In the genomic region with DNA sequence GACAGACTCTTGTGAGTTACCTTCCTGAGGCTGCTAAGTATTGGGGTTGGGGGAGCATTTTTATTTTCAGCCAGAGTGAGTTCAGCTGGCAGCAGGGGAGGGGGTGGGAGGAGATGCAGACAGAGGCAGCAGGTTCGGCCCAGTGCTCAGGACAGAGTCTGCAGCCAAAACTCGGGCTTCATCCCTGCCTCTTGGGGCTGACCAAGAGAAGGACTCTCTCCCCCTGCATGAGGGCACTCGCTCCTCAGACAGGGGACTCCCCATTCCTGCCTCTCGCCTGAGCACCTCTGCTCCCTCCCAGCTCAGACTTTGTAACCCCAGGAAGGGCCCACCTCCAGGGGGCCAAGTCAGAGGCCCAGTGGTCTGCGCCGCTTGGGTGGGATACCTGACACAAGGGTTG, we compare ENCODE assay signal across 14 cellular contexts. TPM values are rescaled to one million over a fixed set of nuclear protein-coding genes. Genes with fewer than 3 reads are reported as not detected.
A peak's percentile ranks its signal among the peaks of the same experiment; 100 is the strongest.
DNase-seq lines count a peak whose midpoint lies in the region; ATAC-seq, FAIRE-seq and TF ChIP-seq lines count a peak whose summit lies in the region.
"Had no signal": no experiment of that assay in that cellular context is flagged by ENCODE, and none has a peak within 500 bp of the region (broad histone marks: within the 10 kb centered on the region; RNA-seq: fewer than 3 reads in every experiment).

No MANE protein-coding gene starts in this region.

- H3K27me3 ChIP-seq in SK-N-SH (ENCODE audit: insufficient read depth) (no peaks in the 10 kb centered on the region), Loucy (ENCODE audit: insufficient read depth, low read length, poor library complexity, severe bottlenecking) (no peaks in the 10 kb centered on the region), endodermal cell (ENCODE audit: control insufficient read depth, insufficient read depth, low read length, poor library complexity, severe bottlenecking) (peaks cover 6% of the 10 kb centered on the region), skeletal muscle tissue (ENCODE audit: control insufficient read depth in 3 of 3, insufficient read depth in 3 of 3, low read length in 3 of 3) (no peaks in the 10 kb centered on the region)

- TF ChIP-seq RAD21 in SK-N-SH (IDR thresholded peaks at IDR 0.05; ENCODE audit: low read length), result no peak

- POLR2A ChIA-PET in SK-N-SH (lab: Yijun Ruan, JAX), result no interaction called here

- H3K27me3 Mint-ChIP-seq in endodermal cell (ENCODE audit: insufficient read depth), result peaks cover 30% of the 10 kb centered on the region

- H3K9me3 ChIP-seq in SK-N-SH, result no peaks in the 10 kb centered on the region
- no peaks in the 10 kb centered on the region for H3K9me3 ChIP-seq in Loucy (ENCODE audit: insufficient read depth, low read depth, low read length)
- no peaks in the 10 kb centered on the region for H3K9me3 ChIP-seq in endodermal cell (ENCODE audit: control insufficient read depth, low read length)
- no peaks in the 10 kb centered on the region for H3K9me3 ChIP-seq in skeletal muscle tissue (ENCODE audit: control insufficient read depth in 3 of 3, low read length in 3 of 3)

- peaks cover 0 to 6% of the 10 kb centered on the region in 2 experiments for H3K36me3 ChIP-seq in SK-N-SH (replicated peaks in 1 of 2; ENCODE audit: control insufficient read depth in 1 of 2, insufficient read depth in 2 of 2, low read length in 1 of 2)
- no peaks in the 10 kb centered on the region for H3K36me3 ChIP-seq in Loucy (ENCODE audit: insufficient read depth, low read length)
- H3K36me3 ChIP-seq in endodermal cell (ENCODE audit: control insufficient read depth, insufficient read depth, low read length), result no peaks in the 10 kb centered on the region
- peaks cover 0 to 6% (median 2%) of the 10 kb centered on the region in 3 donors for H3K36me3 ChIP-seq in skeletal muscle tissue (ENCODE audit: control insufficient read depth in 3 of 3, insufficient read depth in 3 of 3, low read length in 3 of 3)

- H4K20me1 ChIP-seq in SK-N-SH (ENCODE audit: insufficient read depth) (peaks cover 32% of the 10 kb centered on the region), Loucy (ENCODE audit: insufficient read depth, low read length, poor library complexity, severe bottlenecking) (peaks cover 38% of the 10 kb centered on the region)

- H3K9ac ChIP-seq in SK-N-SH, result no peak overlapping the region
- peak overlapping the region; percentile 69 for H3K9ac ChIP-seq in Loucy (ENCODE audit: low read depth, low read length, poor library complexity, severe bottlenecking)
- no peak overlapping the region for H3K9ac ChIP-seq in endodermal cell (ENCODE audit: extremely low read depth, low read length, poor library complexity, severe bottlenecking)
- H3K9ac ChIP-seq in skeletal muscle tissue (ENCODE audit: low read depth in 1 of 3, low read length in 3 of 3), result peak overlapping the region in 2 of 3 donors; percentile 73 to 85
- H3K9ac ChIP-seq: parathyroid adenoma had no signal

- no peaks in the 10 kb centered on the region for H3K9me2 ChIP-seq in SK-N-SH
- no peaks in the 10 kb centered on the region for H3K9me2 ChIP-seq in Loucy (replicated peaks; ENCODE audit: low read depth, low read length)

- H3K36me3 Mint-ChIP-seq in endodermal cell (ENCODE audit: low read depth), result peaks cover 2% of the 10 kb centered on the region

- H3K4me1 ChIP-seq in SK-N-SH (ENCODE audit: control insufficient read depth in 1 of 2, insufficient read depth in 2 of 2, low read depth in 1 of 2, low read length in 1 of 2) (peaks cover 11 to 54% of the 10 kb centered on the region in 2 experiments; a peak in 3 of 4 replicates), Loucy (ENCODE audit: insufficient read depth, low read length, poor library complexity, severe bottlenecking) (peaks cover 58% of the 10 kb centered on the region), endodermal cell (ENCODE audit: control insufficient read depth, insufficient read depth, low read length) (peaks cover 21% of the 10 kb centered on the region), skeletal muscle tissue (ENCODE audit: control insufficient read depth in 3 of 3, insufficient read depth in 3 of 3, low read length in 3 of 3) (peaks cover 49 to 74% (median 68%) of the 10 kb centered on the region in 3 donors)

- H3F3A ChIP-seq in SK-N-SH (replicated peaks; ENCODE audit: insufficient read depth), result peaks cover 19% of the 10 kb centered on the region
- H3F3A ChIP-seq in Loucy (ENCODE audit: low read depth), result peaks cover 13% of the 10 kb centered on the region

- no peak overlapping the region for H3K4me3 ChIP-seq in SK-N-SH (ENCODE audit: low read depth in 2 of 2, low read length in 1 of 2)
- peak overlapping the region; percentile 74 for H3K4me3 ChIP-seq in Loucy (ENCODE audit: low read length, poor library complexity, severe bottlenecking)
- H3K4me3 ChIP-seq in endodermal cell (ENCODE audit: low read length), result peak overlapping the region; percentile 67
- no peak overlapping the region for H3K4me3 ChIP-seq in skeletal muscle tissue (ENCODE audit: low read length in 3 of 3)

- H2AFZ ChIP-seq in SK-N-SH (ENCODE audit: low read depth) (no peak overlapping the region), Loucy (ENCODE audit: low read length) (no peak overlapping the region)

- TF ChIP-seq CTCF in SK-N-SH (IDR thresholded peaks at IDR 0.05), result no peak
- TF ChIP-seq CTCF in Loucy (conservative IDR thresholded peaks at IDR 0.05; ENCODE audit: low read length), result no peak
- TF ChIP-seq CTCF in endodermal cell (conservative IDR thresholded peaks at IDR 0.05), result no peak

- no peak for FAIRE-seq in GM19239 (lab: Jason Lieb, UNC)
- FAIRE-seq: G401.6 had no signal

- H3K9me3 Mint-ChIP-seq in endodermal cell, result no peaks in the 10 kb centered on the region

- ATAC-seq in SK-N-SH treated with all-trans-retinoic acid at 6 μM for 48 hours, result no peak

- H3K4me2 ChIP-seq in SK-N-SH (peak overlapping the region; percentile 95; the same call in 1 of the 2 replicates), Loucy (ENCODE audit: low read depth, low read length, poor library complexity, severe bottlenecking) (peak overlapping the region; percentile 75)

- peak overlapping the region; percentile 65 for H3K4me3 Mint-ChIP-seq in endodermal cell

- DNase-seq in SK-N-SH, result no peak
- DNase-seq in endodermal cell, result no peak
- no peak for DNase-seq in GM19239 (ENCODE audit: insufficient read length, low spot score)
- DNase-seq in NCI-H2081 treated with DMSO at 0.1 percent for 48 hours (lab: John Stamatoyannopoulos, UW), result no peak
- DNase-seq in iPS-NIHi7 (ENCODE audit: extremely low spot score), result no peak
- DNase-seq: activated effector memory CD4-positive, alpha-beta T cell treated with anti-CD3 and anti-CD28 coated beads, Interleukin-2, amount 50 U/mL, for 16 hours; NCI-H1105; NK-92 treated with Interleukin-12 subunit alpha and Interleukin-12 subunit beta, amount 100 ng/mL, for 24 hours; T1000 had no signal

- H3K4me1 Mint-ChIP-seq in endodermal cell, result peaks cover 30% of the 10 kb centered on the region

- CTCF ChIA-PET in SK-N-SH (lab: Yijun Ruan, JAX), result interaction anchor here (1.2 to 4.2 kb wide), 2 partner anchors 21 to 28 kb away, joined by 3 to 25 read pairs; no protein-coding TSS in a partner anchor

- no peak overlapping the region for H3K27ac ChIP-seq in SK-N-SH (ENCODE audit: low read depth in 2 of 2, low read length in 1 of 2)
- no peak overlapping the region for H3K27ac ChIP-seq in endodermal cell (ENCODE audit: low read depth, low read length)
- no peak overlapping the region for H3K27ac ChIP-seq in skeletal muscle tissue (ENCODE audit: low read depth, low read length)

- no peak overlapping the region for H3K27ac Mint-ChIP-seq in endodermal cell

- WGBS in SK-N-SH (ENCODE audit: low lambda C conversion rate), result 92% methylated on average over 6 of the region's 6 CpGs
- 79 to 83% methylated on average over 4 to 6 of the region's 6 CpGs for WGBS in endodermal cell (ENCODE audit: insufficient coverage in 1 of 2, insufficient read length in 1 of 2), 2 experiments

- TF ChIP-seq EP300 in SK-N-SH (IDR thresholded peaks at IDR 0.05; ENCODE audit: borderline replicate concordance in 1 of 2, low read depth in 1 of 2, low read length in 1 of 2), result no peak

- peaks cover 34% of the 10 kb centered on the region for H3K79me2 ChIP-seq in SK-N-SH (ENCODE audit: insufficient read depth)
- peaks cover 40% of the 10 kb centered on the region for H3K79me2 ChIP-seq in Loucy (ENCODE audit: insufficient read depth, low read length)

TF ChIP-seq in SK-N-SH, 30 proteins besides CTCF, POLR2A, EP300 and RAD21:
- TF ChIP-seq TCF12 (IDR thresholded peaks at IDR 0.05) (no peak), RXRA (IDR thresholded peaks at IDR 0.05; ENCODE audit: borderline replicate concordance, low read depth) (no peak), CHD2 (IDR thresholded peaks at IDR 0.05; ENCODE audit: low read length, partially characterized antibody) (no peak), SMC3 (IDR thresholded peaks at IDR 0.05; ENCODE audit: low read depth, low read length) (no peak)
TF ChIP-seq in SK-N-SH: peak in this region for 0.

TF ChIP-seq in SK-N-SH treated with all-trans-retinoic acid at 6 μM for 48 hours, 23 proteins besides CTCF, POLR2A, EP300 and RAD21 (continues in another document):
- TF ChIP-seq, protein P1, sequence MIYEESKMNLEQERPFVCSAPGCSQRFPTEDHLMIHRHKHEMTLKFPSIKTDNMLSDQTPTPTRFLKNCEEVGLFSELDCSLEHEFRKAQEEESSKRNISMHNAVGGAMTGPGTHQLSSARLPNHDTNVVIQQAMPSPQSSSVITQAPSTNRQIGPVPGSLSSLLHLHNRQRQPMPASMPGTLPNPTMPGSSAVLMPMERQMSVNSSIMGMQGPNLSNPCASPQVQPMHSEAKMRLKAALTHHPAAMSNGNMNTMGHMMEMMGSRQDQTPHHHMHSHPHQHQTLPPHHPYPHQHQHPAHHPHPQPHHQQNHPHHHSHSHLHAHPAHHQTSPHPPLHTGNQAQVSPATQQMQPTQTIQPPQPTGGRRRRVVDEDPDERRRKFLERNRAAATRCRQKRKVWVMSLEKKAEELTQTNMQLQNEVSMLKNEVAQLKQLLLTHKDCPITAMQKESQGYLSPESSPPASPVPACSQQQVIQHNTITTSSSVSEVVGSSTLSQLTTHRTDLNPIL (CRISPR knock-in tag; IDR thresholded peaks at IDR 0.05; ENCODE audit: low read depth), result no peak

RNA-seq across cellular contexts. Expression of a gene that starts 1.1 kb away (rescaled TPM):
- polyA plus RNA-seq in SK-N-SH (2012; rRNA removed), result 185 and 198 TPM in 2 replicates
- 99.2 and 137 TPM in 2 replicates for polyA plus RNA-seq in SK-N-SH (2012; cell fraction: cytosol; rRNA removed)
- 365 and 420 TPM in 2 replicates for polyA plus RNA-seq in SK-N-SH (2012; cell fraction: nucleus; rRNA removed)
- total RNA-seq in endodermal cell, result 100 to 1,000 TPM; 133 to 152 TPM
- polyA plus RNA-seq in endodermal cell (2013, experiment 1 of 2), result 103 TPM
- 95.5 TPM for polyA plus RNA-seq in endodermal cell (2013, experiment 2 of 2)
- total RNA-seq in skeletal muscle tissue, result 151 TPM

RNA-seq across cellular contexts. Expression of a gene that starts 4.2 kb away (rescaled TPM):
- 2.9 and 3.1 TPM in 2 replicates for polyA plus RNA-seq in SK-N-SH (2012; rRNA removed)
- polyA plus RNA-seq in SK-N-SH (2012; cell fraction: cytosol; rRNA removed), result 1.4 and 2.2 TPM in 2 replicates
- 1.7 TPM in 2 replicates for polyA plus RNA-seq in SK-N-SH (2012; cell fraction: nucleus; rRNA removed)
- total RNA-seq in endodermal cell (1 to 10 TPM; 7.7 to 8.4 TPM), skeletal muscle tissue (3.7 TPM)
- polyA plus RNA-seq in endodermal cell (2013, experiment 1 of 2), result 2.4 TPM
- 2.6 TPM for polyA plus RNA-seq in endodermal cell (2013, experiment 2 of 2)

RNA-seq across cellular contexts. Expression of a gene that starts 43.7 kb away (rescaled TPM):
- polyA plus RNA-seq in SK-N-SH (2012; rRNA removed), result 122 and 137 TPM in 2 replicates
- 57.2 and 97.8 TPM in 2 replicates for polyA plus RNA-seq in SK-N-SH (2012; cell fraction: cytosol; rRNA removed)
- 109 and 142 TPM in 2 replicates for polyA plus RNA-seq in SK-N-SH (2012; cell fraction: nucleus; rRNA removed)
- total RNA-seq in endodermal cell (10 to 100 TPM; 82.5 to 87.3 TPM), skeletal muscle tissue (51.7 TPM)
- 89.7 TPM for polyA plus RNA-seq in endodermal cell (2013, experiment 1 of 2)
- polyA plus RNA-seq in endodermal cell (2013, experiment 2 of 2), result 92.2 TPM

Comparison
In these comparisons a context has a peak if more than half of its experiments do, and no peak if none do; other contexts are left out.
1. H3K4me3 ChIP-seq: peak in Loucy (single experiment) and endodermal cell (single experiment); none in SK-N-SH (0 of 2) and skeletal muscle tissue (0 of 3).
2. H3K9ac ChIP-seq: peak in Loucy (single experiment) and skeletal muscle tissue (2 of 3); none in SK-N-SH (single experiment) and endodermal cell (single experiment).